ENCODE assay signal across 8 cellular contexts in the genomic region with DNA sequence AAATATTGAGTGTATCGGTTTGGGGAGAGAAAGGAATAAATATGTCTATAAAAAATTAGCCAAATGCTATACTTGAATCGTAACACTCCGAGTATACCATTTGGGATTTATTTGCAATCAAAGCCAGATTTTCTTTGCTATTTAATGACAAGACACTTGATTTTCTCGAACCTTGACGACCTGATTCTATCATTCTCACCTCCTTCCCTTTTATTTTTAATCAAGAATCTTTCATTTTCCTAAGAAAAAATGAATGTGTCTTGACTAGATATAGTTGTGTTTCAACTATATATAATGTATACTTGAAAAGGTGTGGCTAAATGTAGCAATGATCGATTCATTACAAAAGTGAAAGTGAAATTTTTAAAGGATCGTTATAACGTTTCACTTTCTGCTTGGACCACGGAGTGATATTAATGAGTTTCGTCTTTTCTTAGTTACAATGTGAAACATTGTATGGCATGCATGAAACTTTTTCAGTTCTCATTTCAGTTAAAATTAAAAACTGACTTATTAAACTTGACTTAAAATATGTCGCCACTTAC. TPM values are rescaled to one million over a fixed set of nuclear protein-coding genes. Genes with fewer than 3 reads are reported as not detected.
DNase-seq lines count a peak whose midpoint lies in the region; ATAC-seq, FAIRE-seq and TF ChIP-seq lines count a peak whose summit lies in the region.

No MANE protein-coding gene starts in this region.

- H3K79me2 ChIP-seq in Loucy (ENCODE audit: insufficient read depth, low read length), result peaks cover 28% of the 10 kb centered on the region

- H3K27me3 Mint-ChIP-seq in naive B cell, result no peaks in the 10 kb centered on the region

- H3K9me3 Mint-ChIP-seq in naive B cell, result peaks cover 0 to 6% (median 3%) of the 10 kb centered on the region in 7 donors

- H3F3A ChIP-seq in Loucy (ENCODE audit: low read depth), result peaks cover 9% of the 10 kb centered on the region; the same call in 1 of the 2 replicates

- H4K20me1 ChIP-seq in Loucy (ENCODE audit: insufficient read depth, low read length, poor library complexity, severe bottlenecking), result peaks cover 19% of the 10 kb centered on the region

- H3K9ac ChIP-seq in Loucy (ENCODE audit: low read depth, low read length, poor library complexity, severe bottlenecking), result peak overlapping the region; percentile 85

- peak overlapping the region; percentile 81 to 97 (median 90) for H3K27ac Mint-ChIP-seq in naive B cell

- TF ChIP-seq CTCF in GM12865 (IDR thresholded peaks at IDR 0.05; ENCODE audit: insufficient read depth, low read depth, low read length, missing control alignments) (no peak), Loucy (conservative IDR thresholded peaks at IDR 0.05; ENCODE audit: low read length) (no peak)

- no peaks in the 10 kb centered on the region for H3K9me2 ChIP-seq in Loucy (replicated peaks; ENCODE audit: low read depth, low read length)

- peak overlapping the region; percentile 78 to 97 (median 86) for H3K4me3 Mint-ChIP-seq in naive B cell

- ATAC-seq in GM21619 (IDR thresholded peaks at IDR 0.05; ENCODE audit: unreplicated experiment) (peak; percentile 61), naive B cell (ENCODE audit: low read depth in 2 of 2) (peak; percentile 57 to 66)

- peaks cover 14% of the 10 kb centered on the region for H3K4me1 ChIP-seq in Loucy (ENCODE audit: insufficient read depth, low read length, poor library complexity, severe bottlenecking)

- peak; percentile 82 for DNase-seq in GM12865 (ENCODE audit: low read depth)
- DNase-seq in naive B cell, result peak; percentile 52
- DNase-seq in stimulated activated CD4-positive, alpha-beta T cell treated with anti-CD3 and anti-CD28 coated beads, Interleukin-4, amount 100 ng/mL, for 24 hours, result no peak
- no peak for DNase-seq in SHP77 (lab: John Stamatoyannopoulos, UW)
- no peak for DNase-seq in stimulated activated CD4-positive, alpha-beta T cell treated with anti-CD3 and anti-CD28 coated beads, Interleukin-1b, Interleukin-23, amount 100 ng/mL, for 48 hours

- H3K4me3 ChIP-seq in GM12865 (ENCODE audit: low read depth, low read length), result peak overlapping the region; percentile 97
- peak overlapping the region; percentile 84 for H3K4me3 ChIP-seq in Loucy (ENCODE audit: low read length, poor library complexity, severe bottlenecking)

- peaks cover 0 to 14% of the 10 kb centered on the region in 2 donors for H3K36me3 Mint-ChIP-seq in naive B cell

- peaks cover 10% of the 10 kb centered on the region; the same call in 1 of the 2 replicates for H3K36me3 ChIP-seq in Loucy (ENCODE audit: insufficient read depth, low read length)

- H3K27me3 ChIP-seq in Loucy (ENCODE audit: insufficient read depth, low read length, poor library complexity, severe bottlenecking), result no peaks in the 10 kb centered on the region

- peak overlapping the region; percentile 90 for H3K4me2 ChIP-seq in Loucy (ENCODE audit: low read depth, low read length, poor library complexity, severe bottlenecking)

- H3K9me3 ChIP-seq in Loucy (ENCODE audit: insufficient read depth, low read depth, low read length), result no peaks in the 10 kb centered on the region

- FAIRE-seq in colon (lab: Jason Lieb, UNC), result peak; percentile 65

- peaks cover 17 to 37% (median 26%) of the 10 kb centered on the region in 3 donors for H3K4me1 Mint-ChIP-seq in naive B cell

- H2AFZ ChIP-seq in Loucy (ENCODE audit: low read length), result peak overlapping the region; percentile 76

RNA-seq across cellular contexts. Expression of a gene that starts 0.6 kb away (rescaled TPM):
- polyA plus RNA-seq in naive B cell (ENCODE audit: low read depth in 6 of 6), result 10 to 100 TPM; 36.5 to 89.7 (median 71.1) TPM

Comparison
In these comparisons a context has a peak if more than half of its experiments do, and no peak if none do; other contexts are left out.
1. DNase-seq: peak in GM12865 (single experiment) and naive B cell (single experiment); none in stimulated activated CD4-positive, alpha-beta T cell treated with anti-CD3 and anti-CD28 coated beads, Interleukin-4, amount 100 ng/mL, for 24 hours (single experiment), SHP77 (0 of 2) and stimulated activated CD4-positive, alpha-beta T cell treated with anti-CD3 and anti-CD28 coated beads, Interleukin-1b, Interleukin-23, amount 100 ng/mL, for 48 hours (single experiment).